Comparison of ENCODE assay signal across 15 cellular contexts in genomic region chr17:67492251-67492740, GRCh38.
DNase-seq lines count a peak whose midpoint lies in the region; ATAC-seq lines count a peak whose summit lies in the region.
"Had no signal": no experiment of that assay in that cellular context is flagged by ENCODE, and none has a peak within 500 bp of the region (broad histone marks: within the 10 kb centered on the region; RNA-seq: fewer than 3 reads in every experiment).

No MANE protein-coding gene starts in this region.

- peaks cover 11% of the 10 kb centered on the region for H3K36me3 Mint-ChIP-seq in activated naive CD4-positive, alpha-beta T cell treated with anti-CD3 and anti-CD28 coated beads, Interleukin-2, amount 50 U/mL, for 24 hours
- H3K36me3 Mint-ChIP-seq in activated naive CD8-positive, alpha-beta T cell treated with anti-CD3 and anti-CD28 coated beads, Interleukin-2, amount 50 U/mL, for 24 hours (ENCODE audit: low read depth), result peaks cover 9% of the 10 kb centered on the region
- H3K36me3 Mint-ChIP-seq in immature natural killer cell, result peaks cover 0 to 13% (median 4%) of the 10 kb centered on the region in 3 donors
- H3K36me3 Mint-ChIP-seq: type B pancreatic cell had no signal

- H3K27ac Mint-ChIP-seq in activated naive CD4-positive, alpha-beta T cell treated with anti-CD3 and anti-CD28 coated beads, Interleukin-2, amount 50 U/mL, for 24 hours, result peak overlapping the region; percentile 56
- peak overlapping the region; percentile 10 for H3K27ac Mint-ChIP-seq in activated naive CD8-positive, alpha-beta T cell treated with anti-CD3 and anti-CD28 coated beads, Interleukin-2, amount 50 U/mL, for 24 hours
- H3K27ac Mint-ChIP-seq in immature natural killer cell, result peak overlapping the region in 5 of 6 donors; percentile 76 to 92 (median 87)
- H3K27ac Mint-ChIP-seq: activated B cell treated with CpG ODN at 0.5 μM for 24 hours, type B pancreatic cell had no signal

- H3K27me3 Mint-ChIP-seq in activated naive CD4-positive, alpha-beta T cell treated with anti-CD3 and anti-CD28 coated beads, Interleukin-2, amount 50 U/mL, for 24 hours, result no peaks in the 10 kb centered on the region
- H3K27me3 Mint-ChIP-seq in activated naive CD8-positive, alpha-beta T cell treated with anti-CD3 and anti-CD28 coated beads, Interleukin-2, amount 50 U/mL, for 24 hours, result no peaks in the 10 kb centered on the region
- H3K27me3 Mint-ChIP-seq in immature natural killer cell (ENCODE audit: low read depth in 3 of 3), result peaks cover 4 to 28% (median 12%) of the 10 kb centered on the region in 3 donors
- H3K27me3 Mint-ChIP-seq: activated B cell treated with CpG ODN at 0.5 μM for 24 hours had no signal

- no peak for DNase-seq in activated naive CD4-positive, alpha-beta T cell (lab: John Stamatoyannopoulos, UW)
- no peak for DNase-seq in activated naive CD8-positive, alpha-beta T cell treated with anti-CD3 and anti-CD28 coated beads, Interleukin-2, amount 50 U/mL, for 24 hours
- DNase-seq in immature natural killer cell (peak; percentile 39 to 50 (median 48)), substantia nigra (lab: John Stamatoyannopoulos, UW) (no peak), NCI-H2029 (lab: John Stamatoyannopoulos, UW) (no peak), glomerular visceral epithelial cell (ENCODE audit: extremely low spot score) (no peak)
- no peak for DNase-seq in stimulated activated CD4-positive, alpha-beta T cell treated with anti-CD3 and anti-CD28 coated beads, Interleukin-2, amount 100 ng/mL, for 48 hours
- DNase-seq: activated B cell treated with CpG ODN at 0.5 μM for 24 hours; activated T-cell treated with anti-CD3 and anti-CD28 coated beads, Interleukin-2, amount 50 U/mL, for 4 hours; brain microvascular endothelial cell; DMS79; MV-4-11 had no signal

- peak overlapping the region; percentile 58 for H3K27ac ChIP-seq in substantia nigra (ENCODE audit: low read depth, low read length, poor library complexity, severe bottlenecking)

- ATAC-seq in activated naive CD8-positive, alpha-beta T cell treated with anti-CD3 and anti-CD28 coated beads, Interleukin-2, amount 50 U/mL, for 24 hours, result peak; percentile 50

- H3K9me3 Mint-ChIP-seq in activated naive CD4-positive, alpha-beta T cell treated with anti-CD3 and anti-CD28 coated beads, Interleukin-2, amount 50 U/mL, for 24 hours, result no peaks in the 10 kb centered on the region
- peaks cover 10% of the 10 kb centered on the region for H3K9me3 Mint-ChIP-seq in activated naive CD8-positive, alpha-beta T cell treated with anti-CD3 and anti-CD28 coated beads, Interleukin-2, amount 50 U/mL, for 24 hours
- H3K9me3 Mint-ChIP-seq in immature natural killer cell, result no peaks in the 10 kb centered on the region

- H3K4me3 Mint-ChIP-seq in activated naive CD4-positive, alpha-beta T cell treated with anti-CD3 and anti-CD28 coated beads, Interleukin-2, amount 50 U/mL, for 24 hours, result no peak overlapping the region
- H3K4me3 Mint-ChIP-seq in activated naive CD8-positive, alpha-beta T cell treated with anti-CD3 and anti-CD28 coated beads, Interleukin-2, amount 50 U/mL, for 24 hours, result peak overlapping the region; percentile 21
- peak overlapping the region; percentile 73 to 84 (median 83) for H3K4me3 Mint-ChIP-seq in immature natural killer cell
- H3K4me3 Mint-ChIP-seq: activated B cell treated with CpG ODN at 0.5 μM for 24 hours; activated T-cell treated with anti-CD3 and anti-CD28 coated beads, Interleukin-2, amount 50 U/mL, for 4 hours; neural crest cell; type B pancreatic cell had no signal

- H3K4me1 Mint-ChIP-seq in activated naive CD4-positive, alpha-beta T cell treated with anti-CD3 and anti-CD28 coated beads, Interleukin-2, amount 50 U/mL, for 24 hours, result peaks cover 82% of the 10 kb centered on the region
- H3K4me1 Mint-ChIP-seq in activated naive CD8-positive, alpha-beta T cell treated with anti-CD3 and anti-CD28 coated beads, Interleukin-2, amount 50 U/mL, for 24 hours, result peaks cover 77% of the 10 kb centered on the region
- H3K4me1 Mint-ChIP-seq in immature natural killer cell, result peaks cover 85 to 87% of the 10 kb centered on the region in 2 donors

Comparison
In these comparisons a context has a peak if more than half of its experiments do, and no peak if none do; other contexts are left out.
1. H3K27ac Mint-ChIP-seq: peak in every context shown above with its lines; median percentile 87 in immature natural killer cell; 56 in activated naive CD4-positive, alpha-beta T cell treated with anti-CD3 and anti-CD28 coated beads, Interleukin-2, amount 50 U/mL, for 24 hours; 10 in activated naive CD8-positive, alpha-beta T cell treated with anti-CD3 and anti-CD28 coated beads, Interleukin-2, amount 50 U/mL, for 24 hours.
2. DNase-seq: peak in immature natural killer cell (3 of 3); none in activated naive CD4-positive, alpha-beta T cell (0 of 4), activated naive CD8-positive, alpha-beta T cell treated with anti-CD3 and anti-CD28 coated beads, Interleukin-2, amount 50 U/mL, for 24 hours (single experiment), substantia nigra (0 of 49), stimulated activated CD4-positive, alpha-beta T cell treated with anti-CD3 and anti-CD28 coated beads, Interleukin-2, amount 100 ng/mL, for 48 hours (0 of 2), NCI-H2029 (single experiment) and glomerular visceral epithelial cell (single experiment).